In genomic region chr6:10746915-10747250, GRCh38 we compare ENCODE assay signal across 8 cellular contexts. TPM values are rescaled to one million over a fixed set of nuclear protein-coding genes. Genes with fewer than 3 reads are reported as not detected.
DNase-seq lines count a peak whose midpoint lies in the region; ATAC-seq and TF ChIP-seq lines count a peak whose summit lies in the region.

No MANE protein-coding gene starts in this region.

- CTCF ChIA-PET in naive thymus-derived CD4-positive, alpha-beta T cell (lab: Charles Lee): no interaction called here

- H3K9me3 Mint-ChIP-seq in chondrocyte (ENCODE audit: low read depth): no peaks in the 10 kb centered on the region
- H3K9me3 Mint-ChIP-seq in naive thymus-derived CD4-positive, alpha-beta T cell: no peaks in the 10 kb centered on the region

- peak overlapping the region; percentile 11; the same call in 1 of the 2 replicates for H3K9ac ChIP-seq in HUES64 (ENCODE audit: low read depth, low read length)

- ATAC-seq in naive thymus-derived CD4-positive, alpha-beta T cell: no peak
- ATAC-seq in GM19328 (IDR thresholded peaks at IDR 0.05; ENCODE audit: unreplicated experiment): no peak
- no peak for ATAC-seq in GM21423 (IDR thresholded peaks at IDR 0.05; ENCODE audit: unreplicated experiment)

- intact Hi-C loops in naive thymus-derived CD4-positive, alpha-beta T cell (cut with micrococcal nuclease): loop anchor here (1.0 to 2.0 kb wide), 11 partner anchors 12 to 790 kb away; partner anchors contain the start of genes C6orf52 (in 2 of the 2), MAK (in 2 of the 2), PAK1IP1 (in 2 of the 2) and SMIM13 (in 2 of the 2)

- H3K27me3 Mint-ChIP-seq in chondrocyte (ENCODE audit: low read depth): no peaks in the 10 kb centered on the region
- no peaks in the 10 kb centered on the region for H3K27me3 Mint-ChIP-seq in naive thymus-derived CD4-positive, alpha-beta T cell

- no peaks in the 10 kb centered on the region for H3K9me3 ChIP-seq in HUES64 (ENCODE audit: insufficient read depth, low read depth, low read length)
- H3K9me3 ChIP-seq in naive thymus-derived CD4-positive, alpha-beta T cell (ENCODE audit: control insufficient read depth in 2 of 3, low read length in 3 of 3): no peaks in the 10 kb centered on the region

- no peaks in the 10 kb centered on the region for H3K27me3 ChIP-seq in HUES64 (ENCODE audit: insufficient read depth, low read length)
- no peaks in the 10 kb centered on the region for H3K27me3 ChIP-seq in naive thymus-derived CD4-positive, alpha-beta T cell (ENCODE audit: control insufficient read depth in 2 of 2, insufficient read depth in 2 of 2, low read length in 2 of 2)

- no peak for TF ChIP-seq CTCF in AG09309 (IDR thresholded peaks at IDR 0.05; ENCODE audit: control insufficient read depth, insufficient read depth, low read depth, low read length, missing control alignments)
- no peak for TF ChIP-seq CTCF in chondrocyte (IDR thresholded peaks at IDR 0.05)

- H3K36me3 ChIP-seq in HUES64 (ENCODE audit: insufficient read depth, low read length): peaks cover 29% of the 10 kb centered on the region
- peaks cover 0 to 14% (median 7%) of the 10 kb centered on the region in 3 experiments for H3K36me3 ChIP-seq in naive thymus-derived CD4-positive, alpha-beta T cell (ENCODE audit: control insufficient read depth in 2 of 3, insufficient read depth in 3 of 3, low read length in 3 of 3)

- H3K4me3 ChIP-seq in AG09309 (ENCODE audit: control insufficient read depth, low read depth, low read length): peak overlapping the region; percentile 69
- H3K4me3 ChIP-seq in HUES64 (ENCODE audit: low read length): peak overlapping the region; percentile 100
- peak overlapping the region; percentile 71 for H3K4me3 ChIP-seq in naive thymus-derived CD4-positive, alpha-beta T cell (ENCODE audit: low read length)

- POLR2A ChIA-PET in naive thymus-derived CD4-positive, alpha-beta T cell (lab: Charles Lee): interaction anchor here (1.2 to 4.5 kb wide), 5 partner anchors 9 to 54 kb away, joined by 3 to 72 read pairs (median 5); partner anchors contain the start of genes C6orf52, PAK1IP1 and TMEM14C

- peak overlapping the region; percentile 92 for H3K4me3 Mint-ChIP-seq in chondrocyte (ENCODE audit: unreplicated experiment)
- peak overlapping the region; percentile 85 to 98 (median 91) for H3K4me3 Mint-ChIP-seq in naive thymus-derived CD4-positive, alpha-beta T cell

- H3K4me1 Mint-ChIP-seq in chondrocyte (ENCODE audit: low read depth): peaks cover 28% of the 10 kb centered on the region
- peaks cover 24 to 64% (median 62%) of the 10 kb centered on the region in 7 donors for H3K4me1 Mint-ChIP-seq in naive thymus-derived CD4-positive, alpha-beta T cell

- DNase-seq in AG09309 (ENCODE audit: low read depth) (no peak), chondrocyte (ENCODE audit: low spot score) (no peak), RPMI8226 (no peak)
- no peak for DNase-seq in naive thymus-derived CD4-positive, alpha-beta T cell
- DNase-seq in stimulated activated naive CD4-positive, alpha-beta T cell treated with Interleukin-2 at 50 U/mL for 16 hours (lab: John Stamatoyannopoulos, UW): no peak

- peaks cover 22% of the 10 kb centered on the region for H3K4me1 ChIP-seq in HUES64 (ENCODE audit: insufficient read depth, low read length)
- peaks cover 12 to 37% of the 10 kb centered on the region in 2 donors for H3K4me1 ChIP-seq in naive thymus-derived CD4-positive, alpha-beta T cell (ENCODE audit: control insufficient read depth in 2 of 2, insufficient read depth in 2 of 2, low read length in 2 of 2)

- peak overlapping the region; percentile 94 for H3K27ac Mint-ChIP-seq in chondrocyte (ENCODE audit: unreplicated experiment)
- peak overlapping the region; percentile 82 to 99 (median 96) for H3K27ac Mint-ChIP-seq in naive thymus-derived CD4-positive, alpha-beta T cell

- H3K27ac ChIP-seq in HUES64 (ENCODE audit: low read depth, low read length): peak overlapping the region; percentile 22; the same call in 1 of the 2 replicates
- H3K27ac ChIP-seq in naive thymus-derived CD4-positive, alpha-beta T cell (ENCODE audit: low read depth, low read length): peak overlapping the region; percentile 79

- 79% methylated on average over 9 of the region's 9 CpGs for WGBS in HUES64

- H3K36me3 Mint-ChIP-seq in chondrocyte (ENCODE audit: low read depth): peaks cover 5% of the 10 kb centered on the region
- H3K36me3 Mint-ChIP-seq in naive thymus-derived CD4-positive, alpha-beta T cell: peaks cover 0 to 24% (median 7%) of the 10 kb centered on the region in 5 donors

RNA-seq across cellular contexts. Expression of gene TMEM14B, which starts 0.7 kb away (rescaled TPM):
- 78.1 TPM for polyA plus RNA-seq in HUES64 (2013, experiment 1 of 2)
- polyA plus RNA-seq in HUES64 (2013, experiment 2 of 2): 87.9 TPM
- 45.5 to 65.9 TPM (median 50.5 TPM) in 3 replicates for total RNA-seq in chondrocyte
- total RNA-seq in naive thymus-derived CD4-positive, alpha-beta T cell: 10 to 100 TPM; 48.6 to 93.8 (median 75.4) TPM
- 100 to 1,000 TPM; 157 to 257 TPM for polyA plus RNA-seq in naive thymus-derived CD4-positive, alpha-beta T cell

RNA-seq across cellular contexts. Expression of gene TMEM14C, which starts 24.0 kb away (rescaled TPM):
- polyA plus RNA-seq in HUES64 (2013, experiment 1 of 2): 120 TPM
- polyA plus RNA-seq in HUES64 (2013, experiment 2 of 2): 126 TPM
- total RNA-seq in chondrocyte: 115 to 119 TPM (median 117 TPM) in 3 replicates
- total RNA-seq in naive thymus-derived CD4-positive, alpha-beta T cell: 10 to 100 TPM; 20.2 to 64.3 (median 25.0) TPM
- polyA plus RNA-seq in naive thymus-derived CD4-positive, alpha-beta T cell: 100 to 1,000 TPM in 1 of 2 donors, 10 to 100 TPM in 1; 68.0 to 172 TPM

RNA-seq across cellular contexts. Expression of gene PAK1IP1, which starts 52.1 kb away (rescaled TPM):
- polyA plus RNA-seq in HUES64 (2013, experiment 1 of 2): 45.7 TPM
- polyA plus RNA-seq in HUES64 (2013, experiment 2 of 2): 39.9 TPM
- 11.5 to 14.7 TPM (median 11.9 TPM) in 3 replicates for total RNA-seq in chondrocyte
- 10 to 100 TPM in 1 of 5 experiments, 1 to 10 TPM in 4; 5.2 to 15.2 (median 8.0) TPM for total RNA-seq in naive thymus-derived CD4-positive, alpha-beta T cell
- polyA plus RNA-seq in naive thymus-derived CD4-positive, alpha-beta T cell: 10 to 100 TPM; 16.5 to 22.0 TPM

RNA-seq across cellular contexts. Expression of gene C6orf52, which starts 52.5 kb away (rescaled TPM):
- polyA plus RNA-seq in HUES64 (2013, experiment 1 of 2): 2.6 TPM
- 2.2 TPM for polyA plus RNA-seq in HUES64 (2013, experiment 2 of 2)
- 0.82 to 0.97 TPM in 2 of 3 replicates, not detected in the other for total RNA-seq in chondrocyte
- total RNA-seq in naive thymus-derived CD4-positive, alpha-beta T cell: 1 to 10 TPM in 2 of 5 experiments, not detected in 3; 1.2 to 1.9 TPM
- polyA plus RNA-seq in naive thymus-derived CD4-positive, alpha-beta T cell: 1 to 10 TPM; 1.1 to 1.3 TPM
